ENCODE assay signal across 33 cellular contexts in genomic region chr11:102709211-102709980, GRCh38. TPM values are rescaled to one million over a fixed set of nuclear protein-coding genes. Genes with fewer than 3 reads are reported as not detected.
DNase-seq lines count a peak whose midpoint lies in the region; ATAC-seq, FAIRE-seq and TF ChIP-seq lines count a peak whose summit lies in the region.
"Had no signal": no experiment of that assay in that cellular context is flagged by ENCODE, and none has a peak within 500 bp of the region (broad histone marks: within the 10 kb centered on the region; RNA-seq: fewer than 3 reads in every experiment).

No MANE protein-coding gene starts in this region.

- H3K4me1 ChIP-seq in keratinocyte (ENCODE audit: control insufficient read depth, extremely low read depth, insufficient read depth, low read length) (no peaks in the 10 kb centered on the region), gastrocnemius medialis (no peaks in the 10 kb centered on the region)

- no peaks in the 10 kb centered on the region for H3K79me2 ChIP-seq in keratinocyte (ENCODE audit: control insufficient read depth, insufficient read depth, low read length)

- no peaks in the 10 kb centered on the region for H3K9me1 ChIP-seq in keratinocyte (ENCODE audit: control insufficient read depth, extremely low read depth, insufficient read depth, low read length)

- H3K27me3 ChIP-seq in keratinocyte (ENCODE audit: control insufficient read depth, extremely low read depth, insufficient read depth, low read length), result no peaks in the 10 kb centered on the region
- no peaks in the 10 kb centered on the region for H3K27me3 ChIP-seq in gastrocnemius medialis
- H3K27me3 ChIP-seq: suprapubic skin had no signal

- no peaks in the 10 kb centered on the region for H4K20me1 ChIP-seq in keratinocyte (ENCODE audit: control insufficient read depth, extremely low read depth, insufficient read depth, low read length)

- no peak overlapping the region for H3K9ac ChIP-seq in keratinocyte (ENCODE audit: control insufficient read depth, extremely low read depth, insufficient read depth, low read length)

- H3K9me3 ChIP-seq in keratinocyte (ENCODE audit: control insufficient read depth, low read depth, low read length), result no peaks in the 10 kb centered on the region
- no peaks in the 10 kb centered on the region for H3K9me3 ChIP-seq in gastrocnemius medialis
- H3K9me3 ChIP-seq: lower lobe of right lung, suprapubic skin had no signal

- peaks cover 27% of the 10 kb centered on the region for H3K4me1 Mint-ChIP-seq in CD14-positive monocyte
- H3K4me1 Mint-ChIP-seq: activated B cell treated with CpG ODN at 0.5 μM for 24 hours; CD8-positive, alpha-beta memory T cell; stimulated activated effector memory CD8-positive, alpha-beta T cell treated with anti-CD3 and anti-CD28 coated beads, Interleukin-12 subunit alpha, Interleukin-12 subunit beta, amount 100 ng/mL, for 72 hours had no signal

- TF ChIP-seq POLR2A in gastrocnemius medialis (IDR thresholded peaks at IDR 0.05), result no peak

- no peak overlapping the region for H2AFZ ChIP-seq in keratinocyte (ENCODE audit: control insufficient read depth, low read length)

- H3K27ac ChIP-seq in keratinocyte (ENCODE audit: control insufficient read depth, insufficient read depth, low read length), result no peak overlapping the region
- no peak overlapping the region for H3K27ac ChIP-seq in gastrocnemius medialis
- H3K27ac ChIP-seq: lower lobe of right lung, suprapubic skin had no signal

- intact Hi-C loops in CD14-positive monocyte (cut with micrococcal nuclease), result no loop called here
- intact Hi-C loops in gastrocnemius medialis (cut with DNase I; ENCODE audit: low total_unique reads), result no loop called here

- H3K27me3 Mint-ChIP-seq in CD14-positive monocyte (ENCODE audit: low read depth in 3 of 3), result peaks cover 0 to 5% (median 2%) of the 10 kb centered on the region in 3 donors

- H3K36me3 Mint-ChIP-seq in CD14-positive monocyte, result no peaks in the 10 kb centered on the region
- H3K36me3 Mint-ChIP-seq: activated CD4-positive, alpha-beta memory T cell treated with anti-CD3 and anti-CD28 coated beads for 36 hours; CD8-positive, alpha-beta memory T cell; stimulated activated effector memory CD8-positive, alpha-beta T cell treated with anti-CD3 and anti-CD28 coated beads, Interleukin-12 subunit alpha, Interleukin-12 subunit beta, amount 100 ng/mL, for 72 hours had no signal

- no peak overlapping the region for H3K4me2 ChIP-seq in keratinocyte (ENCODE audit: control insufficient read depth, extremely low read depth, insufficient read depth, low read depth, low read length)

- peak overlapping the region; percentile 48 to 91 (median 76) for H3K27ac Mint-ChIP-seq in CD14-positive monocyte
- H3K27ac Mint-ChIP-seq: activated B cell treated with CpG ODN at 0.5 μM for 24 hours; activated CD4-positive, alpha-beta memory T cell treated with anti-CD3 and anti-CD28 coated beads for 36 hours; CD8-positive, alpha-beta memory T cell; stimulated activated effector memory CD8-positive, alpha-beta T cell treated with anti-CD3 and anti-CD28 coated beads, Interleukin-12 subunit alpha, Interleukin-12 subunit beta, amount 100 ng/mL, for 72 hours had no signal

- H3K36me3 ChIP-seq in keratinocyte (ENCODE audit: control insufficient read depth in 2 of 2, extremely low read depth in 1 of 2, insufficient read depth in 2 of 2, low read length in 2 of 2) (no peaks in the 10 kb centered on the region), gastrocnemius medialis (no peaks in the 10 kb centered on the region)
- H3K36me3 ChIP-seq: lower lobe of right lung, suprapubic skin had no signal

- DNase-seq in CD14-positive monocyte (ENCODE audit: low spot score), result no peak
- peak; percentile 87 for DNase-seq in MV-4-11 (lab: John Stamatoyannopoulos, UW)
- DNase-seq in choroid plexus epithelial cell (ENCODE audit: low read depth), result peak; percentile 15
- no peak for DNase-seq in keratinocyte (ENCODE audit: low read depth, low spot score)
- DNase-seq in NCI-H1105 treated with DMSO at 0.1 percent for 48 hours (lab: John Stamatoyannopoulos, UW), result no peak
- no peak for DNase-seq in gastrocnemius medialis
- DNase-seq in NCI-H187 treated with DMSO at 0.1 percent for 48 hours (lab: John Stamatoyannopoulos, UW), result no peak
- DNase-seq: activated B cell treated with CpG ODN at 0.5 μM for 24 hours; activated CD4-positive, alpha-beta memory T cell treated with anti-CD3 and anti-CD28 coated beads for 36 hours; activated gamma-delta T cell; CD8-positive, alpha-beta memory T cell; cortex of kidney; DMS53; GF-D8; HCEC 1CT; hypothalamus; KG1; lower lobe of right lung; NCI-H1930; NCI-H2227 treated with DMSO at 0.1 percent for 48 hours; NCI-H82; small intestine; stimulated activated CD4-positive, alpha-beta T cell treated with anti-CD3 and anti-CD28 coated beads, Interleukin-2, amount 100 ng/mL, for 24 hours had no signal

- dilution Hi-C loops in keratinocyte (cut with MboI; ENCODE audit: extremely low pct_ligation_motif_present, low sequenced_read_pairs), result no loop called here

- in situ Hi-C loops in gastrocnemius medialis (cut with MboI; ENCODE audit: low sequenced_read_pairs in 4 of 4), result no loop called here

- no peak overlapping the region for H3K4me3 ChIP-seq in choroid plexus epithelial cell (ENCODE audit: low read depth, low read length)
- no peak overlapping the region for H3K4me3 ChIP-seq in keratinocyte (ENCODE audit: control insufficient read depth in 2 of 3, extremely low read depth in 1 of 3, insufficient read depth in 2 of 3, low read depth in 1 of 3, low read length in 3 of 3)
- no peak overlapping the region for H3K4me3 ChIP-seq in gastrocnemius medialis
- H3K4me3 ChIP-seq: lower lobe of right lung, suprapubic skin had no signal

- no peak for ATAC-seq in gastrocnemius medialis
- no peak for ATAC-seq in GM18520 (IDR thresholded peaks at IDR 0.05; ENCODE audit: unreplicated experiment)
- ATAC-seq: lower lobe of right lung; stimulated activated effector memory CD8-positive, alpha-beta T cell treated with anti-CD3 and anti-CD28 coated beads, Interleukin-12 subunit alpha, Interleukin-12 subunit beta, amount 100 ng/mL, for 72 hours had no signal

- no peaks in the 10 kb centered on the region for H3K9me3 Mint-ChIP-seq in CD14-positive monocyte
- H3K9me3 Mint-ChIP-seq: activated B cell treated with CpG ODN at 0.5 μM for 24 hours; activated CD4-positive, alpha-beta memory T cell treated with anti-CD3 and anti-CD28 coated beads for 36 hours; CD8-positive, alpha-beta memory T cell; stimulated activated effector memory CD8-positive, alpha-beta T cell treated with anti-CD3 and anti-CD28 coated beads, Interleukin-12 subunit alpha, Interleukin-12 subunit beta, amount 100 ng/mL, for 72 hours had no signal

- FAIRE-seq in keratinocyte (lab: Jason Lieb, UNC), result peak; percentile 51
- FAIRE-seq: small intestine, urothelium cell line had no signal

- TF ChIP-seq CTCF in CD14-positive monocyte (IDR thresholded peaks at IDR 0.05), result no peak
- TF ChIP-seq CTCF in choroid plexus epithelial cell (conservative IDR thresholded peaks at IDR 0.05; ENCODE audit: low read depth, low read length), result no peak
- TF ChIP-seq CTCF in keratinocyte (optimal IDR thresholded peaks at IDR 0.05 in 1 of 3, IDR thresholded peaks at IDR 0.05 in 1 of 3, conservative IDR thresholded peaks at IDR 0.05 in 1 of 3; ENCODE audit: extremely low read depth in 1 of 3, insufficient read depth in 2 of 3, low read length in 3 of 3), result no peak
- no peak for TF ChIP-seq CTCF in gastrocnemius medialis (IDR thresholded peaks at IDR 0.05 in 4 of 5, conservative IDR thresholded peaks at IDR 0.05 in 1 of 5)

- H3K4me3 Mint-ChIP-seq in CD14-positive monocyte, result peak overlapping the region in 1 of 2 donors; percentile 3
- H3K4me3 Mint-ChIP-seq: activated B cell treated with CpG ODN at 0.5 μM for 24 hours; activated CD4-positive, alpha-beta memory T cell treated with anti-CD3 and anti-CD28 coated beads for 36 hours; stimulated activated effector memory CD8-positive, alpha-beta T cell treated with anti-CD3 and anti-CD28 coated beads, Interleukin-12 subunit alpha, Interleukin-12 subunit beta, amount 100 ng/mL, for 72 hours had no signal

RNA-seq across cellular contexts. Expression of gene MMP27, which starts 3.8 kb away (rescaled TPM):
- polyA plus RNA-seq in CD14-positive monocyte, result not detected
- not detected in 3 replicates for polyA plus RNA-seq in keratinocyte
- not detected for polyA plus RNA-seq in keratinocyte (2011; ENCODE audit: low read depth)
- not detected in 2 replicates for polyA plus RNA-seq in keratinocyte (2011; cell fraction: cytosol; rRNA removed)
- not detected in 2 replicates for polyA plus RNA-seq in keratinocyte (2011; cell fraction: nucleus; rRNA removed)
- not detected in 2 replicates for polyA plus RNA-seq in keratinocyte (2012; ENCODE audit: low replicate concordance)
- not detected in 3 replicates for polyA minus RNA-seq in keratinocyte
- polyA minus RNA-seq in keratinocyte (2011; cell fraction: cytosol; rRNA and poly(A)+ RNA removed), result not detected
- not detected in 2 replicates for polyA minus RNA-seq in keratinocyte (2011; cell fraction: nucleus; rRNA and poly(A)+ RNA removed)
- total RNA-seq in gastrocnemius medialis, result not detected
- total RNA-seq: activated B cell treated with CpG ODN at 0.5 μM for 24 hours; activated CD4-positive, alpha-beta memory T cell treated with anti-CD3 and anti-CD28 coated beads for 36 hours; CD8-positive, alpha-beta memory T cell; HT1080; kidney epithelial cell; lower lobe of right lung; pulmonary artery endothelial cell; SK-MEL-5; T-helper 2 cell treated with Interferon-gamma antibody and Interleukin-4, amounts not matched to agents 100 ng/mL and 5 ng/mL, for 36 hours had no signal
- polyA plus RNA-seq: AG04450; CD8-positive, alpha-beta memory T cell had no signal

RNA-seq across cellular contexts. Expression of gene MMP8, which starts 15.4 kb away (rescaled TPM):
- polyA plus RNA-seq in CD14-positive monocyte (under 1 TPM in 1 of 2 donors, not detected in 1; 0.14 TPM), keratinocyte (0.09 to 0.33 TPM in 2 of 3 replicates, not detected in the other)
- polyA plus RNA-seq in keratinocyte (2011; ENCODE audit: low read depth), result not detected
- not detected in 2 replicates for polyA plus RNA-seq in keratinocyte (2011; cell fraction: cytosol; rRNA removed)
- polyA plus RNA-seq in keratinocyte (2011; cell fraction: nucleus; rRNA removed), result 0.04 and 0.15 TPM in 2 replicates
- polyA plus RNA-seq in keratinocyte (2012; ENCODE audit: low replicate concordance), result 0.13 TPM in 1 of 2 replicates, not detected in the other
- polyA minus RNA-seq in keratinocyte, result 0.72 TPM in 1 of 3 replicates, not detected in the others
- polyA minus RNA-seq in keratinocyte (2011; cell fraction: cytosol; rRNA and poly(A)+ RNA removed), result not detected
- polyA minus RNA-seq in keratinocyte (2011; cell fraction: nucleus; rRNA and poly(A)+ RNA removed), result not detected in 2 replicates
- under 1 TPM in 3 of 4 donors, not detected in 1; 0.13 to 0.46 (median 0.24) TPM for total RNA-seq in gastrocnemius medialis
- total RNA-seq: activated B cell treated with CpG ODN at 0.5 μM for 24 hours; activated CD4-positive, alpha-beta memory T cell treated with anti-CD3 and anti-CD28 coated beads for 36 hours; CD8-positive, alpha-beta memory T cell; kidney epithelial cell; pulmonary artery endothelial cell; T-helper 2 cell treated with Interferon-gamma antibody and Interleukin-4, amounts not matched to agents 100 ng/mL and 5 ng/mL, for 36 hours had no signal
- polyA plus RNA-seq: CD8-positive, alpha-beta memory T cell had no signal

Comparison
In these comparisons a context has a peak if more than half of its experiments do, and no peak if none do; other contexts are left out.
1. DNase-seq: peak in MV-4-11 (single experiment) and choroid plexus epithelial cell (single experiment); none in CD14-positive monocyte (single experiment), keratinocyte (single experiment), NCI-H1105 treated with DMSO at 0.1 percent for 48 hours (single experiment), gastrocnemius medialis (0 of 2) and NCI-H187 treated with DMSO at 0.1 percent for 48 hours (single experiment).